In genomic region chr4:62526671-62527070, GRCh38 we compare ENCODE assay signal across 36 cellular contexts.
DNase-seq lines count a peak whose midpoint lies in the region; FAIRE-seq and TF ChIP-seq lines count a peak whose summit lies in the region.
"Had no signal": no experiment of that assay in that cellular context is flagged by ENCODE, and none has a peak within 500 bp of the region (broad histone marks: within the 10 kb centered on the region; RNA-seq: fewer than 3 reads in every experiment).

No MANE protein-coding gene starts in this region.

- no peak overlapping the region for H2BK5ac ChIP-seq in mesendoderm (ENCODE audit: low read length)

- peaks cover 45% of the 10 kb centered on the region for H3K9me3 Mint-ChIP-seq in endodermal cell
- H3K9me3 Mint-ChIP-seq in activated CD4-positive, alpha-beta memory T cell treated with anti-CD3 and anti-CD28 coated beads for 36 hours, result peaks cover 23% of the 10 kb centered on the region

- H3K4me2 ChIP-seq in mesendoderm (ENCODE audit: low read length), result no peak overlapping the region
- H3K4me2 ChIP-seq: A549; BLaER1; BLaER1 treated with 17β-estradiol and CSF1 and Interleukin-3, amounts not matched to agents 10 nM and 100 nM had no signal

- H3K9me3 ChIP-seq in endodermal cell (ENCODE audit: control insufficient read depth, low read length) (peaks cover 53% of the 10 kb centered on the region), kidney (ENCODE audit: control insufficient read depth in 1 of 2, low read length in 2 of 2) (no peaks in the 10 kb centered on the region)
- H3K9me3 ChIP-seq: A549, BE2C, Caco-2 had no signal

- no peak for TF ChIP-seq CTCF in endodermal cell (conservative IDR thresholded peaks at IDR 0.05)
- TF ChIP-seq CTCF in kidney (IDR thresholded peaks at IDR 0.05; ENCODE audit: borderline replicate concordance, extremely low read depth, insufficient read depth), result no peak

- peaks cover 10% of the 10 kb centered on the region for H3K27me3 Mint-ChIP-seq in endodermal cell (ENCODE audit: insufficient read depth)
- no peaks in the 10 kb centered on the region for H3K27me3 Mint-ChIP-seq in activated CD4-positive, alpha-beta memory T cell treated with anti-CD3 and anti-CD28 coated beads for 36 hours
- H3K27me3 Mint-ChIP-seq: B cell; CD4-positive, alpha-beta memory T cell; CD4-positive, alpha-beta T cell; CD4-positive, CD25-positive, alpha-beta regulatory T cell; CD8-positive, alpha-beta memory T cell had no signal

- no peak overlapping the region for H2BK15ac ChIP-seq in mesendoderm (replicated peaks; ENCODE audit: low read depth)

- no peak overlapping the region for H3K27ac Mint-ChIP-seq in endodermal cell
- no peak overlapping the region for H3K27ac Mint-ChIP-seq in activated CD4-positive, alpha-beta memory T cell treated with anti-CD3 and anti-CD28 coated beads for 36 hours
- H3K27ac Mint-ChIP-seq: B cell; CD14-positive monocyte; CD4-positive, alpha-beta memory T cell; CD4-positive, alpha-beta T cell; CD4-positive, CD25-positive, alpha-beta regulatory T cell; CD8-positive, alpha-beta memory T cell; CD8-positive, alpha-beta T cell had no signal

- peak overlapping the region; percentile 34 for H3K56ac ChIP-seq in mesendoderm (ENCODE audit: low read length)

- peaks cover 25% of the 10 kb centered on the region for H3K4me1 Mint-ChIP-seq in endodermal cell
- H3K4me1 Mint-ChIP-seq in activated CD4-positive, alpha-beta memory T cell treated with anti-CD3 and anti-CD28 coated beads for 36 hours (ENCODE audit: low read depth), result no peaks in the 10 kb centered on the region
- H3K4me1 Mint-ChIP-seq: B cell; CD14-positive monocyte; CD4-positive, alpha-beta memory T cell; CD4-positive, CD25-positive, alpha-beta regulatory T cell; CD8-positive, alpha-beta memory T cell had no signal

- no peaks in the 10 kb centered on the region for H3K79me2 ChIP-seq in mesendoderm (ENCODE audit: control insufficient read depth, insufficient read depth, low read length)

- H3K36me3 Mint-ChIP-seq in endodermal cell (ENCODE audit: low read depth), result peaks cover 24% of the 10 kb centered on the region
- H3K36me3 Mint-ChIP-seq in activated CD4-positive, alpha-beta memory T cell treated with anti-CD3 and anti-CD28 coated beads for 36 hours, result no peaks in the 10 kb centered on the region
- H3K36me3 Mint-ChIP-seq: CD14-positive monocyte; CD4-positive, alpha-beta memory T cell; CD4-positive, CD25-positive, alpha-beta regulatory T cell; CD8-positive, alpha-beta memory T cell; CD8-positive, alpha-beta T cell had no signal

- no peak overlapping the region for H4K8ac ChIP-seq in mesendoderm (ENCODE audit: low read depth, low read length)

- CTCF ChIA-PET in activated CD4-positive, alpha-beta memory T cell treated with anti-CD3 and anti-CD28 coated beads for 36 hours (lab: Charles Lee), result no interaction called here

- WGBS in endodermal cell (ENCODE audit: insufficient coverage in 1 of 2, insufficient read length in 1 of 2), 2 experiments, result 94 to 98% methylated on average over 11 to 12 of the region's 12 CpGs
- WGBS in mesendoderm (ENCODE audit: extremely low coverage, insufficient coverage, low lambda C conversion rate), result no CpG with 5 or more reads among the region's 12 CpGs

- H3K4me1 ChIP-seq in endodermal cell (ENCODE audit: control insufficient read depth, insufficient read depth, low read length), result peaks cover 10% of the 10 kb centered on the region
- no peaks in the 10 kb centered on the region for H3K4me1 ChIP-seq in kidney (ENCODE audit: control insufficient read depth in 1 of 2, insufficient read depth in 1 of 2, low read depth in 1 of 2, low read length in 2 of 2)
- H3K4me1 ChIP-seq in mesendoderm (ENCODE audit: control insufficient read depth, low read depth, low read length), result peaks cover 6% of the 10 kb centered on the region
- H3K4me1 ChIP-seq: A549, BE2C, BLaER1, Caco-2 had no signal

- H3K9ac ChIP-seq in endodermal cell (ENCODE audit: extremely low read depth, low read length, poor library complexity, severe bottlenecking) (no peak overlapping the region), kidney (ENCODE audit: low read length in 2 of 2) (no peak overlapping the region), mesendoderm (ENCODE audit: low read length) (no peak overlapping the region)
- H3K9ac ChIP-seq: BLaER1; BLaER1 treated with 17β-estradiol and CSF1 and Interleukin-3, amounts not matched to agents 10 nM and 100 nM had no signal

- H3K4me3 ChIP-seq in endodermal cell (ENCODE audit: low read length), result peak overlapping the region; percentile 39
- no peak overlapping the region for H3K4me3 ChIP-seq in kidney (ENCODE audit: low read length in 2 of 2)
- no peak overlapping the region for H3K4me3 ChIP-seq in mesendoderm (ENCODE audit: low read length)
- H3K4me3 ChIP-seq: A549; BLaER1; BLaER1 treated with 17β-estradiol and CSF1 and Interleukin-3, amounts not matched to agents 10 nM and 100 nM had no signal

- H3K27ac ChIP-seq in endodermal cell (ENCODE audit: low read depth, low read length), result no peak overlapping the region
- no peak overlapping the region for H3K27ac ChIP-seq in kidney (ENCODE audit: low read depth in 2 of 2, low read length in 2 of 2)
- H3K27ac ChIP-seq in mesendoderm (ENCODE audit: low read depth, low read length), result no peak overlapping the region
- H3K27ac ChIP-seq: 22Rv1; A549; BLaER1; BLaER1 treated with 17β-estradiol and CSF1 and Interleukin-3, amounts not matched to agents 10 nM and 100 nM; C4-2B had no signal

- DNase-seq in A172 (ENCODE audit: low spot score) (peak; percentile 9), endodermal cell (no peak), kidney (peak; percentile 40), mesendoderm (no peak), T-helper 2 cell (no peak), NOMO-1 (lab: John Stamatoyannopoulos, UW; ENCODE audit: unreplicated experiment in 2 of 2) (no peak), inferior parietal cortex (ENCODE audit: extremely low spot score) (no peak)
- DNase-seq in activated CD4-positive, alpha-beta memory T cell treated with anti-CD3 and anti-CD28 coated beads for 36 hours, result no peak
- DNase-seq: 8988T; ACHN; AML-193; BE2C; Caco-2; Calu3; CD4-positive, alpha-beta T cell; CD4-positive, CD25-positive, alpha-beta regulatory T cell; CD8-positive, alpha-beta memory T cell; CD8-positive, alpha-beta T cell; COR-L47; DMS 273 treated with DMSO at 0.1 percent for 48 hours; DMS153; DMS53; DMS79; DMS79 treated with DMSO at 0.1 percent for 48 hours; DND-41; EL had no signal

- no peak overlapping the region for H3K18ac ChIP-seq in mesendoderm (ENCODE audit: low read length)

- intact Hi-C loops in kidney (cut with DNase I), result no loop called here
- intact Hi-C loops in activated CD4-positive, alpha-beta memory T cell treated with anti-CD3 and anti-CD28 coated beads for 36 hours (cut with micrococcal nuclease), result no loop called here

- H3K27me3 ChIP-seq in endodermal cell (ENCODE audit: control insufficient read depth, insufficient read depth, low read length, poor library complexity, severe bottlenecking) (no peaks in the 10 kb centered on the region), mesendoderm (ENCODE audit: insufficient read depth, low read length, poor library complexity) (no peaks in the 10 kb centered on the region)
- H3K27me3 ChIP-seq: BE2C; BLaER1; BLaER1 treated with 17β-estradiol and CSF1 and Interleukin-3, amounts not matched to agents 10 nM and 100 nM had no signal

- FAIRE-seq in kidney (lab: Jason Lieb, UNC), result no peak
- FAIRE-seq: A204.1, A549, D721Med had no signal

- H3K79me1 ChIP-seq in mesendoderm (ENCODE audit: low read length), result no peaks in the 10 kb centered on the region

- no peak overlapping the region for H3K4me3 Mint-ChIP-seq in endodermal cell
- no peak overlapping the region for H3K4me3 Mint-ChIP-seq in activated CD4-positive, alpha-beta memory T cell treated with anti-CD3 and anti-CD28 coated beads for 36 hours
- H3K4me3 Mint-ChIP-seq: B cell; CD14-positive monocyte; CD4-positive, alpha-beta memory T cell; CD4-positive, alpha-beta T cell; CD4-positive, CD25-positive, alpha-beta regulatory T cell; CD8-positive, alpha-beta memory T cell; CD8-positive, alpha-beta T cell had no signal

- H3K4ac ChIP-seq in mesendoderm (ENCODE audit: low read depth, low read length), result peak overlapping the region; percentile 45

- no peak overlapping the region for H2BK120ac ChIP-seq in mesendoderm (ENCODE audit: low read depth, low read length)

- no peak overlapping the region for H3K23ac ChIP-seq in mesendoderm (ENCODE audit: low read length)

- H3K36me3 ChIP-seq in endodermal cell (ENCODE audit: control insufficient read depth, insufficient read depth, low read length) (no peaks in the 10 kb centered on the region), kidney (ENCODE audit: control insufficient read depth in 1 of 2, insufficient read depth in 2 of 2, low read length in 2 of 2) (no peaks in the 10 kb centered on the region), mesendoderm (ENCODE audit: control insufficient read depth, insufficient read depth, low read length) (no peaks in the 10 kb centered on the region)
- H3K36me3 ChIP-seq: BE2C; BLaER1; BLaER1 treated with 17β-estradiol and CSF1 and Interleukin-3, amounts not matched to agents 10 nM and 100 nM had no signal

- POLR2A ChIA-PET in activated CD4-positive, alpha-beta memory T cell treated with anti-CD3 and anti-CD28 coated beads for 36 hours (lab: Charles Lee), result no interaction called here

- no peak overlapping the region for H2AK5ac ChIP-seq in mesendoderm (ENCODE audit: low read length)

- H4K5ac ChIP-seq in mesendoderm (ENCODE audit: low read length), result no peak overlapping the region

Comparison
In these comparisons a context has a peak if more than half of its experiments do, and no peak if none do; other contexts are left out.
1. DNase-seq: peak in A172 (single experiment) and kidney (single experiment); none in endodermal cell (single experiment), mesendoderm (single experiment), T-helper 2 cell (0 of 5), activated CD4-positive, alpha-beta memory T cell treated with anti-CD3 and anti-CD28 coated beads for 36 hours (single experiment), NOMO-1 (0 of 2) and inferior parietal cortex (single experiment).